Comparison of ENCODE assay signal across 1 cellular context in the genomic region with DNA sequence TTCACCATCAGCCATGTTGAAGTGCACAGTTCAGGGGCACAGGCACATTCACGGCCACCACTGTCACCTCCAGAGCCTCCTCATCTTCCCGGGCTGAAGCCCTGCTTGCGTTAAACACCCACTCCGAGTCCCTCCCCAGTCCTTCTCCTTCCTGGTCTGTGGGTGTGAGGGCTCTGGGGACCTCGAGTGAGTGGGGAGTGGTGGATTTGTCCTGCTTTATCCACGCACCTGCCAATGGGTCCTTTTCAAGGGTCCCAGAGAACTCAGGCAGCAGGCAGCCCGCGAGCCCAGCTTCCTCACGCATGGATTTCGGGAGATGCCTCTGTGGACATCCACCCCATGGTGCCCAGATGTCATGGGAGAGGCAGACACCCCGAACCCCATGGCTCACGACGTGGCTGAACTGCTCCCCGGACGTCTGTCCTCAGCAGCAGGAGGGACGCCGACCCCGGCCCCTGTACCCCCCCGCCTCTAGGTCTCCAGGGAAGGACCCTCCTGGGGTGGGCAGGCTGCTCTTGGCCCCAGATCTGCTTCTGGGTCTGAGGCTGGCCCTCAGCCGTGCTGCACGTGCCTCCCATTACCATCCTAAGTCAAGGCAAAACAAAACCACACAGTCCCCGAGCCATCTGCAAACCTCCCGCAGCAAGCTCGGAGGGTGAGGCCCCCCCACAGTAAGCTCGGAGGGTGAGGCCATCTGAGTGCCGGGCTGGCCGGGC.
TF ChIP-seq lines count a peak whose summit lies in the region.

No MANE protein-coding gene starts in this region.

TF ChIP-seq in HepG2, 621 proteins besides CTCF, POLR2A, EP300 and RAD21 (continued from another document):
- TF ChIP-seq, protein P1, sequence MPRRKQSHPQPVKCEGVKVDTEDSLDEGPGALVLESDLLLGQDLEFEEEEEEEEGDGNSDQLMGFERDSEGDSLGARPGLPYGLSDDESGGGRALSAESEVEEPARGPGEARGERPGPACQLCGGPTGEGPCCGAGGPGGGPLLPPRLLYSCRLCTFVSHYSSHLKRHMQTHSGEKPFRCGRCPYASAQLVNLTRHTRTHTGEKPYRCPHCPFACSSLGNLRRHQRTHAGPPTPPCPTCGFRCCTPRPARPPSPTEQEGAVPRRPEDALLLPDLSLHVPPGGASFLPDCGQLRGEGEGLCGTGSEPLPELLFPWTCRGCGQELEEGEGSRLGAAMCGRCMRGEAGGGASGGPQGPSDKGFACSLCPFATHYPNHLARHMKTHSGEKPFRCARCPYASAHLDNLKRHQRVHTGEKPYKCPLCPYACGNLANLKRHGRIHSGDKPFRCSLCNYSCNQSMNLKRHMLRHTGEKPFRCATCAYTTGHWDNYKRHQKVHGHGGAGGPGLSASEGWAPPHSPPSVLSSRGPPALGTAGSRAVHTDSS (CRISPR knock-in tag; conservative IDR thresholded peaks at IDR 0.05), result no peak
- TF ChIP-seq TBX3 (IDR thresholded peaks at IDR 0.05; ENCODE audit: borderline replicate concordance) (no peak), ZSCAN21 (CRISPR knock-in tag; IDR thresholded peaks at IDR 0.05; ENCODE audit: borderline replicate concordance) (peak; percentile 54; the same call in 1 of the 2 replicates), ZNF775 (CRISPR knock-in tag; IDR thresholded peaks at IDR 0.05; ENCODE audit: borderline replicate concordance) (no peak), CAMTA2 (CRISPR knock-in tag; IDR thresholded peaks at IDR 0.05; ENCODE audit: borderline replicate concordance) (0 out of 2 replicates have a peak, but pooled peaks have one; percentile 51), NFKB2 (CRISPR knock-in tag; IDR thresholded peaks at IDR 0.05; ENCODE audit: borderline replicate concordance) (no peak; the same call in 1 of the 2 replicates), ZFP62 (CRISPR knock-in tag; IDR thresholded peaks at IDR 0.05) (no peak), NR2F1 (CRISPR knock-in tag; IDR thresholded peaks at IDR 0.05) (no peak), ZFP36L1 (CRISPR knock-in tag; IDR thresholded peaks at IDR 0.05) (no peak), MEIS1 (CRISPR knock-in tag; IDR thresholded peaks at IDR 0.05; ENCODE audit: borderline replicate concordance) (no peak), PHF5A (CRISPR knock-in tag; IDR thresholded peaks at IDR 0.05; ENCODE audit: low read depth, unreplicated experiment) (no peak), ZNF441 (CRISPR knock-in tag; IDR thresholded peaks at IDR 0.05; ENCODE audit: borderline replicate concordance) (no peak), ZNF572 (CRISPR knock-in tag; IDR thresholded peaks at IDR 0.05) (no peak), ZNF329 (CRISPR knock-in tag; IDR thresholded peaks at IDR 0.05; ENCODE audit: low read depth) (no peak)
- TF ChIP-seq, protein P2, sequence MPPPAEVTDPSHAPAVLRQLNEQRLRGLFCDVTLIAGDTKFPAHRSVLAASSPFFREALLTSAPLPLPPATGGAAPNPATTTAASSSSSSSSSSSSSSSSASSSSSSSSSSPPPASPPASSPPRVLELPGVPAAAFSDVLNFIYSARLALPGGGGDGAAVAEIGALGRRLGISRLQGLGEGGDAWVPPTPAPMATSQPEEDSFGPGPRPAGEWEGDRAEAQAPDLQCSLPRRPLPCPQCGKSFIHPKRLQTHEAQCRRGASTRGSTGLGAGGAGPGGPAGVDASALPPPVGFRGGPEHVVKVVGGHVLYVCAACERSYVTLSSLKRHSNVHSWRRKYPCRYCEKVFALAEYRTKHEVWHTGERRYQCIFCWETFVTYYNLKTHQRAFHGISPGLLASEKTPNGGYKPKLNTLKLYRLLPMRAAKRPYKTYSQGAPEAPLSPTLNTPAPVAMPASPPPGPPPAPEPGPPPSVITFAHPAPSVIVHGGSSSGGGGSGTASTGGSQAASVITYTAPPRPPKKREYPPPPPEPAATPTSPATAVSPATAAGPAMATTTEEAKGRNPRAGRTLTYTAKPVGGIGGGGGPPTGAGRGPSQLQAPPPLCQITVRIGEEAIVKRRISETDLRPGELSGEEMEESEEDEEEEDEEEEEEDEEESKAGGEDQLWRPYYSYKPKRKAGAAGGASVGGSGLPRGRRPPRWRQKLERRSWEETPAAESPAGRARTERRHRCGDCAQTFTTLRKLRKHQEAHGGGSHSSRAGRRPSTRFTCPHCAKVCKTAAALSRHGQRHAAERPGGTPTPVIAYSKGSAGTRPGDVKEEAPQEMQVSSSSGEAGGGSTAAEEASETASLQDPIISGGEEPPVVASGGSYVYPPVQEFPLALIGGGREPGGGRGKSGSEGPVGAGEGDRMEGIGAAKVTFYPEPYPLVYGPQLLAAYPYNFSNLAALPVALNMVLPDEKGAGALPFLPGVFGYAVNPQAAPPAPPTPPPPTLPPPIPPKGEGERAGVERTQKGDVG (CRISPR knock-in tag; IDR thresholded peaks at IDR 0.05; ENCODE audit: borderline replicate concordance), result no peak
- TF ChIP-seq, protein P3, sequence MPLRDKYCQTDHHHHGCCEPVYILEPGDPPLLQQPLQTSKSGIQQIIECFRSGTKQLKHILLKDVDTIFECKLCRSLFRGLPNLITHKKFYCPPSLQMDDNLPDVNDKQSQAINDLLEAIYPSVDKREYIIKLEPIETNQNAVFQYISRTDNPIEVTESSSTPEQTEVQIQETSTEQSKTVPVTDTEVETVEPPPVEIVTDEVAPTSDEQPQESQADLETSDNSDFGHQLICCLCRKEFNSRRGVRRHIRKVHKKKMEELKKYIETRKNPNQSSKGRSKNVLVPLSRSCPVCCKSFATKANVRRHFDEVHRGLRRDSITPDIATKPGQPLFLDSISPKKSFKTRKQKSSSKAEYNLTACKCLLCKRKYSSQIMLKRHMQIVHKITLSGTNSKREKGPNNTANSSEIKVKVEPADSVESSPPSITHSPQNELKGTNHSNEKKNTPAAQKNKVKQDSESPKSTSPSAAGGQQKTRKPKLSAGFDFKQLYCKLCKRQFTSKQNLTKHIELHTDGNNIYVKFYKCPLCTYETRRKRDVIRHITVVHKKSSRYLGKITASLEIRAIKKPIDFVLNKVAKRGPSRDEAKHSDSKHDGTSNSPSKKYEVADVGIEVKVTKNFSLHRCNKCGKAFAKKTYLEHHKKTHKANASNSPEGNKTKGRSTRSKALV (CRISPR knock-in tag; IDR thresholded peaks at IDR 0.05), result no peak
